1 cellular context compared by ENCODE assay signal in genomic region chr17:13337864-13338371, GRCh38.
TF ChIP-seq lines count a peak whose summit lies in the region.

No MANE protein-coding gene starts in this region.

TF ChIP-seq in K562, 482 proteins besides CTCF, POLR2A, EP300 and RAD21 (continued from another document):
- TF ChIP-seq PBX2 (CRISPR knock-in tag; IDR thresholded peaks at IDR 0.05; ENCODE audit: low read depth), result no peak
- peak; percentile 45; the same call in 1 of the 2 replicates for TF ChIP-seq PBX2 (tag; conservative IDR thresholded peaks at IDR 0.05; ENCODE audit: low read depth)
- no peak for TF ChIP-seq ZNF217 (CRISPR knock-in tag; IDR thresholded peaks at IDR 0.05)
- TF ChIP-seq CGGBP1 (CRISPR knock-in tag; IDR thresholded peaks at IDR 0.05), result no peak
- peak; percentile 52; the same call in 1 of the 2 replicates for TF ChIP-seq L3MBTL2 (IDR thresholded peaks at IDR 0.05)
- no peak for TF ChIP-seq NCOA4 (IDR thresholded peaks at IDR 0.05; ENCODE audit: partially characterized antibody)
- no peak for TF ChIP-seq ZNF449 (CRISPR knock-in tag; IDR thresholded peaks at IDR 0.05)
- TF ChIP-seq RFX5 (IDR thresholded peaks at IDR 0.05; ENCODE audit: low read depth, low read length), result no peak
- no peak for TF ChIP-seq ZNF23 (CRISPR knock-in tag; IDR thresholded peaks at IDR 0.05)
- TF ChIP-seq DEAF1 (CRISPR knock-in tag; IDR thresholded peaks at IDR 0.05), result peak; percentile 71
- TF ChIP-seq SMC3 (conservative IDR thresholded peaks at IDR 0.05; ENCODE audit: insufficient read depth, low read depth, low read length), result peak; percentile 54
- no peak for TF ChIP-seq GABPB2 (CRISPR knock-in tag; conservative IDR thresholded peaks at IDR 0.05)
- no peak for TF ChIP-seq PPARD (CRISPR knock-in tag; IDR thresholded peaks at IDR 0.05)
- TF ChIP-seq HLTF (IDR thresholded peaks at IDR 0.05), result no peak
- peak; percentile 17; the same call in 1 of the 2 replicates for TF ChIP-seq MAFF (IDR thresholded peaks at IDR 0.05; ENCODE audit: low read length)
- TF ChIP-seq MAFG (tag; conservative IDR thresholded peaks at IDR 0.05), result 0 out of 2 replicates have a peak, but pooled peaks have one; percentile 24
